Comparison of ENCODE assay signal across 1 cellular context in the genomic region with DNA sequence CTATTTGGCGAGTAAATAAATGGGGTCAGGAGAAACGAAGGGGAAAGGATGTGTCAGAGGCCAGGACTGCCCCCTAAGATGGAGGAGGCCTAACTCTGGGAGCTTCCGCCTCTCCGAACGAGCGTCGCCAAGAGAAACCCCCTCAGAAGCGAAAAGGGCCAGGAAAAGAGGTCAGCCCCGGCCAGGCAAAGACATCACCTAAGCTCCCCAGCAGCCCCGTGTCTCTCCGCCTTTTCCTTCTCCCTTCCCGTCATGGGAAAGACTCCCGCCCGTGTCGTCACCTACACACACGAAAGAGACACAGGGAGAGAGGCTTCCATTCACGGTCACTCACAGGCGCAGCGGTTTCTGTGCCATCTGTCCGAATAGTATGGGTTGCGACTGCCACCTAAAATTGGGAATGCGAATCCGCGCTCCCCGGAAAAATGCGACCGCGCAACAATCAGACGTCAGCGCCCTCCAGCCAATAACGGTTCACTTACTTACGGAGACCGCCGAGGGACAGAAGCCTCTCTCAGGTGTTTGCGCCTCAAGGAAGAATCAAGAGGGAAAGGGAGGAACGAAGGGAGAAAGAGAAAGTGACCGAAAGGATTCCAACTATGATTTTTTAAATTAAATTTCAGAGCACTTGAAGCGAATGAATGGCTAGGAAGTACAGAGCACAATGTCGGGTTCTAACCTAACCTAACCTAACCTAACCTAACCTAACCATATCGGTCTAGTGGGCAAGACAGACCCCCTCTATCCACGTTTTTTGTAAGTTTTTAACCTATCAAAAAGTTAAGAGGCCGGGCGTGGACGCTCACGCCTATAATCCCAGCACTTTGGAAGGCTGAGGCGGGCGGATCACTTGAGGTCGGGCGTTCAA.
TF ChIP-seq lines count a peak whose summit lies in the region.

Gene CWF19L1 (minus strand): TSS at position 402 of the 868 bp plus-strand sequence. CDS start 45 bp downstream, at position 357.

TF ChIP-seq in K562, 482 proteins besides CTCF, POLR2A, EP300 and RAD21 (continued from another document and continues in another):
- TF ChIP-seq PATZ1 (CRISPR knock-in tag; IDR thresholded peaks at IDR 0.05; ENCODE audit: borderline replicate concordance) (no peak), NCOA1 (IDR thresholded peaks at IDR 0.05; ENCODE audit: low read depth) (no peak), RUNX1 (IDR thresholded peaks at IDR 0.05; ENCODE audit: low read depth) (no peak), RFX7 (CRISPR knock-in tag; IDR thresholded peaks at IDR 0.05) (no peak), LCOR (CRISPR knock-in tag; IDR thresholded peaks at IDR 0.05) (peak; percentile 85), MGA (IDR thresholded peaks at IDR 0.05) (no peak), RBM22 (IDR thresholded peaks at IDR 0.05; ENCODE audit: low read depth, low read length, poor library complexity, severe bottlenecking) (no peak), FOSL1 (tag; conservative IDR thresholded peaks at IDR 0.05) (no peak), ZBTB8A (IDR thresholded peaks at IDR 0.05; ENCODE audit: partially characterized antibody) (no peak), MTA2 (IDR thresholded peaks at IDR 0.05; ENCODE audit: low read depth) (no peak), SMAD3 (CRISPR knock-in tag; conservative IDR thresholded peaks at IDR 0.05) (no peak), ZKSCAN3 (CRISPR knock-in tag; IDR thresholded peaks at IDR 0.05) (no peak), ZBTB34 (CRISPR knock-in tag; IDR thresholded peaks at IDR 0.05) (no peak), SLC30A9 (CRISPR knock-in tag; IDR thresholded peaks at IDR 0.05) (no peak), RAD51 (IDR thresholded peaks at IDR 0.05; ENCODE audit: borderline replicate concordance, low read depth) (no peak), E2F4 (CRISPR knock-in tag; IDR thresholded peaks at IDR 0.05; ENCODE audit: low read depth) (no peak), HMG20A (CRISPR knock-in tag; conservative IDR thresholded peaks at IDR 0.05) (no peak), HNRNPUL1 (IDR thresholded peaks at IDR 0.05; ENCODE audit: low read length) (no peak), POLR3G (IDR thresholded peaks at IDR 0.05; ENCODE audit: extremely low read depth, insufficient read length, insufficient replicate concordance) (no peak), PURB (CRISPR knock-in tag; IDR thresholded peaks at IDR 0.05; ENCODE audit: low read depth) (no peak)
- TF ChIP-seq, protein P1, sequence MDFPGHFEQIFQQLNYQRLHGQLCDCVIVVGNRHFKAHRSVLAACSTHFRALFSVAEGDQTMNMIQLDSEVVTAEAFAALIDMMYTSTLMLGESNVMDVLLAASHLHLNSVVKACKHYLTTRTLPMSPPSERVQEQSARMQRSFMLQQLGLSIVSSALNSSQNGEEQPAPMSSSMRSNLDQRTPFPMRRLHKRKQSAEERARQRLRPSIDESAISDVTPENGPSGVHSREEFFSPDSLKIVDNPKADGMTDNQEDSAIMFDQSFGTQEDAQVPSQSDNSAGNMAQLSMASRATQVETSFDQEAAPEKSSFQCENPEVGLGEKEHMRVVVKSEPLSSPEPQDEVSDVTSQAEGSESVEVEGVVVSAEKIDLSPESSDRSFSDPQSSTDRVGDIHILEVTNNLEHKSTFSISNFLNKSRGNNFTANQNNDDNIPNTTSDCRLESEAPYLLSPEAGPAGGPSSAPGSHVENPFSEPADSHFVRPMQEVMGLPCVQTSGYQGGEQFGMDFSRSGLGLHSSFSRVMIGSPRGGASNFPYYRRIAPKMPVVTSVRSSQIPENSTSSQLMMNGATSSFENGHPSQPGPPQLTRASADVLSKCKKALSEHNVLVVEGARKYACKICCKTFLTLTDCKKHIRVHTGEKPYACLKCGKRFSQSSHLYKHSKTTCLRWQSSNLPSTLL (IDR thresholded peaks at IDR 0.05): no peak
- TF ChIP-seq, protein P2, sequence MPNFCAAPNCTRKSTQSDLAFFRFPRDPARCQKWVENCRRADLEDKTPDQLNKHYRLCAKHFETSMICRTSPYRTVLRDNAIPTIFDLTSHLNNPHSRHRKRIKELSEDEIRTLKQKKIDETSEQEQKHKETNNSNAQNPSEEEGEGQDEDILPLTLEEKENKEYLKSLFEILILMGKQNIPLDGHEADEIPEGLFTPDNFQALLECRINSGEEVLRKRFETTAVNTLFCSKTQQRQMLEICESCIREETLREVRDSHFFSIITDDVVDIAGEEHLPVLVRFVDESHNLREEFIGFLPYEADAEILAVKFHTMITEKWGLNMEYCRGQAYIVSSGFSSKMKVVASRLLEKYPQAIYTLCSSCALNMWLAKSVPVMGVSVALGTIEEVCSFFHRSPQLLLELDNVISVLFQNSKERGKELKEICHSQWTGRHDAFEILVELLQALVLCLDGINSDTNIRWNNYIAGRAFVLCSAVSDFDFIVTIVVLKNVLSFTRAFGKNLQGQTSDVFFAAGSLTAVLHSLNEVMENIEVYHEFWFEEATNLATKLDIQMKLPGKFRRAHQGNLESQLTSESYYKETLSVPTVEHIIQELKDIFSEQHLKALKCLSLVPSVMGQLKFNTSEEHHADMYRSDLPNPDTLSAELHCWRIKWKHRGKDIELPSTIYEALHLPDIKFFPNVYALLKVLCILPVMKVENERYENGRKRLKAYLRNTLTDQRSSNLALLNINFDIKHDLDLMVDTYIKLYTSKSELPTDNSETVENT (CRISPR knock-in tag; IDR thresholded peaks at IDR 0.05): no peak
- TF ChIP-seq, protein P3, sequence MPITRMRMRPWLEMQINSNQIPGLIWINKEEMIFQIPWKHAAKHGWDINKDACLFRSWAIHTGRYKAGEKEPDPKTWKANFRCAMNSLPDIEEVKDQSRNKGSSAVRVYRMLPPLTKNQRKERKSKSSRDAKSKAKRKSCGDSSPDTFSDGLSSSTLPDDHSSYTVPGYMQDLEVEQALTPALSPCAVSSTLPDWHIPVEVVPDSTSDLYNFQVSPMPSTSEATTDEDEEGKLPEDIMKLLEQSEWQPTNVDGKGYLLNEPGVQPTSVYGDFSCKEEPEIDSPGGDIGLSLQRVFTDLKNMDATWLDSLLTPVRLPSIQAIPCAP (CRISPR knock-in tag; IDR thresholded peaks at IDR 0.05; ENCODE audit: borderline replicate concordance): no peak
